Comparison of ENCODE assay signal across 10 cellular contexts in the genomic region with DNA sequence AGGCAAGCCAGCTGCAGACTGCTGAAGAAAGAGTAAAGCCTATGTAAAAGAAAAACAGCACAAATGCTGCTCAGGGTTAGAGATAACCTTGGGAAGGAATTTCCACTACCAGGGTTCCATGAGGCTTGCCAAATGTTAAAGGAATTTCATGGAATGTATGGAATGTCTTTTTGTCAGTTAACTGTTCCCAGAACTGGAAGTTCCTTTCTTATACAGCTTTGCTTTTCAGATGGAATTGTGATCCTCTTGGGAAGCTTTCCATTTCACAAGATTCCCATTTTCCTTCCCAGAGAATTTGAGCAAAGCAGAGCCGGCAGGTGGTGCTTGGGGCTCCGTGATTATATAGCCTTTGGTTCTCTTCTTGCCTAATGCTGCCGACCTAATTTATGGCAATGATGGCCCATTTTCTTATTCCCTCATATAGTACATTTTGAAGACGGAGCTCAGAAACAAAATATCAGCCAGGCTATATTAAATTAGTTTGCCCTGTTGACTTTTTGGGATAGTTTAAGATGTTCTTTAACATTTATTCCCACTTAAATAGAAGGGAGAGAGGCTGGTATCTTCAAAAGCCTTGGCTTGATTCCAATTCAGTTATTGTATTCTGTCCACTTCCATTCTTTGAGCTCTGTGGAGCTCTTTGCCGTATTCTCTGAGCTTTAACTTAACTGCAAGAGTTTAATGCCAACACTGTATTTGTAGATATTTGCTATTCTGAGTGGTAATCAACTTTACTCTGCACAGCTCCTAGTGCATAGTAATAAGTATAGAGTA.
DNase-seq lines count a peak whose midpoint lies in the region; ATAC-seq, FAIRE-seq and TF ChIP-seq lines count a peak whose summit lies in the region.
"Had no signal": no experiment of that assay in that cellular context is flagged by ENCODE, and none has a peak within 500 bp of the region (broad histone marks: within the 10 kb centered on the region; RNA-seq: fewer than 3 reads in every experiment).

No MANE protein-coding gene starts in this region.

- H3K4me3 ChIP-seq in RWPE2 (ENCODE audit: severe bottlenecking) = no peak overlapping the region
- no peak overlapping the region for H3K4me3 ChIP-seq in foreskin fibroblast (ENCODE audit: low read depth in 1 of 2, low read length in 2 of 2)
- H3K4me3 ChIP-seq in retinal pigment epithelial cell (ENCODE audit: low read length) = no peak overlapping the region

- no CpG with 5 or more reads among the region's 5 CpGs for WGBS in H9 (ENCODE audit: extremely low coverage, insufficient read length, low lambda C conversion rate)

- H3K18ac ChIP-seq in H9 (ENCODE audit: insufficient read length, low read depth, low read length) = no peak overlapping the region

- H3K27ac ChIP-seq in H9 (ENCODE audit: insufficient read length, low read depth, low read length) (peak overlapping the region; percentile 94), RWPE2 (ENCODE audit: poor library complexity, severe bottlenecking) (peak overlapping the region; percentile 56)

- H2AK5ac ChIP-seq in H9 (ENCODE audit: insufficient read length, low read length) = no peak overlapping the region

- H2BK12ac ChIP-seq in H9 (ENCODE audit: insufficient read length, low read depth, low read length) = no peak overlapping the region

- no peak overlapping the region for H2BK5ac ChIP-seq in H9 (ENCODE audit: insufficient read length, low read length)

- H2BK20ac ChIP-seq in H9 (ENCODE audit: low read depth, low read length, poor library complexity, severe bottlenecking) = no peak overlapping the region

- no peak overlapping the region for H3T11ph ChIP-seq in H9 (ENCODE audit: low read length)

- TF ChIP-seq CTCF in H9 (conservative IDR thresholded peaks at IDR 0.05) (peak; percentile 17; the same call in 1 of the 3 replicates), RWPE2 (IDR thresholded peaks at IDR 0.05; ENCODE audit: poor library complexity, severe bottlenecking) (no peak), foreskin fibroblast (IDR thresholded peaks at IDR 0.05; ENCODE audit: low read depth, low read length) (no peak), retinal pigment epithelial cell (conservative IDR thresholded peaks at IDR 0.05; ENCODE audit: low read depth, low read length) (peak; percentile 25)

- H3K23ac ChIP-seq in H9 (ENCODE audit: insufficient read length, low read depth, low read length) = no peak overlapping the region

- no peaks in the 10 kb centered on the region; a peak in 1 of 5 replicates for H3K9me3 Mint-ChIP-seq in H9

- no peak overlapping the region for H3K56ac ChIP-seq in H9 (ENCODE audit: insufficient read length, low read depth, low read length)

- peaks cover 6% of the 10 kb centered on the region for H3K79me1 ChIP-seq in H9 (ENCODE audit: insufficient read depth, low read depth, low read length, poor library complexity, severe bottlenecking)

- peak overlapping the region; percentile 12 to 56; a peak in 2 of 5 replicates for H3K4me3 Mint-ChIP-seq in H9
- H3K4me3 Mint-ChIP-seq: activated CD8-positive, alpha-beta T cell treated with anti-CD3 and anti-CD28 coated beads, Interleukin-2, amount 10 ng/mL, durations not matched to agents 7 days and 5 days had no signal

- no peak overlapping the region for H2BK120ac ChIP-seq in H9 (ENCODE audit: low read depth, low read length, poor library complexity, severe bottlenecking)

- no peak overlapping the region for H3K14ac ChIP-seq in H9 (ENCODE audit: insufficient read depth, low read length)

- no peak overlapping the region for H4K5ac ChIP-seq in H9 (ENCODE audit: insufficient read length, low read depth, low read length)

- peaks cover 22% of the 10 kb centered on the region; the same call in 1 of the 2 replicates for H3K4me1 ChIP-seq in H9 (ENCODE audit: insufficient read depth, low read length)
- peaks cover 60% of the 10 kb centered on the region for H3K4me1 ChIP-seq in RWPE2 (ENCODE audit: insufficient read depth, poor library complexity, severe bottlenecking)

- no peak overlapping the region for H4K91ac ChIP-seq in H9 (ENCODE audit: insufficient read length, low read depth, low read length)

- peaks cover 5 to 7% (median 6%) of the 10 kb centered on the region in 3 experiments; a peak in 6 of 7 replicates for H3K36me3 Mint-ChIP-seq in H9 (ENCODE audit: insufficient read depth in 1 of 3, low read depth in 3 of 3)

- peaks cover 10% of the 10 kb centered on the region; the same call in 1 of the 2 replicates for H3K79me2 ChIP-seq in H9 (ENCODE audit: insufficient read depth, low read length)

- no peak overlapping the region for H3K9ac ChIP-seq in H9 (ENCODE audit: extremely low read depth, insufficient read length, low read length)

- FAIRE-seq in GM12892 (lab: Jason Lieb, UNC) = no peak

- H3K27me3 Mint-ChIP-seq in H9 (ENCODE audit: low read depth) = no peaks in the 10 kb centered on the region

- H4K8ac ChIP-seq in H9 (replicated peaks; ENCODE audit: insufficient read length, low read depth, low read length) = no peak overlapping the region

- H3K9me3 ChIP-seq in H9 (ENCODE audit: control insufficient read depth, low read depth, low read length) (no peaks in the 10 kb centered on the region), RWPE2 (ENCODE audit: severe bottlenecking) (no peaks in the 10 kb centered on the region)

- H3K36me3 ChIP-seq in RWPE2 (ENCODE audit: low read depth) = no peaks in the 10 kb centered on the region

- peak; percentile 42 for DNase-seq in H9
- no peak for DNase-seq in RWPE2 (ENCODE audit: low spot score)
- peak; percentile 35 to 57 for DNase-seq in foreskin fibroblast
- DNase-seq in retinal pigment epithelial cell (ENCODE audit: low read depth) = peak; percentile 61
- DNase-seq in GF-D8 (lab: John Stamatoyannopoulos, UW) = no peak
- DNase-seq in GM12892 (ENCODE audit: insufficient read length) = no peak
- DNase-seq in middle frontal gyrus (ENCODE audit: extremely low spot score, low spot score) = no peak
- DNase-seq: activated CD8-positive, alpha-beta T cell treated with anti-CD3 and anti-CD28 coated beads, Interleukin-2, amount 10 ng/mL, durations not matched to agents 7 days and 5 days; NCI-H774 had no signal

- H2AFZ ChIP-seq in H9 (ENCODE audit: low read length) = no peak overlapping the region

- no peak overlapping the region for H3K4ac ChIP-seq in H9 (ENCODE audit: low read depth, low read length)

- no peaks in the 10 kb centered on the region for H4K20me1 ChIP-seq in H9 (ENCODE audit: control insufficient read depth, insufficient read depth, insufficient read length)

- ATAC-seq in RWPE2 (ENCODE audit: low read depth) (peak; percentile 33), GM19467 (IDR thresholded peaks at IDR 0.05; ENCODE audit: unreplicated experiment) (no peak)
- ATAC-seq: activated CD8-positive, alpha-beta T cell treated with anti-CD3 and anti-CD28 coated beads, Interleukin-2, amount 10 ng/mL, durations not matched to agents 7 days and 5 days had no signal

- peak overlapping the region; percentile 41 for H3K4me2 ChIP-seq in H9 (ENCODE audit: insufficient read depth, insufficient read length, low read length)

- no peaks in the 10 kb centered on the region for H3K23me2 ChIP-seq in H9 (ENCODE audit: insufficient read length, low read depth, low read length, poor library complexity, severe bottlenecking)

- no peak overlapping the region for H2BK15ac ChIP-seq in H9 (ENCODE audit: low read depth, low read length)

- TF ChIP-seq POLR2A in GM12892 (IDR thresholded peaks at IDR 0.05; ENCODE audit: low read depth, low read length) = no peak

- H3K27me3 ChIP-seq in H9 (ENCODE audit: insufficient read depth, low read length) (no peaks in the 10 kb centered on the region), RWPE2 (ENCODE audit: insufficient read depth, poor library complexity, severe bottlenecking) (no peaks in the 10 kb centered on the region)

- H3K4me1 Mint-ChIP-seq in H9 = peaks cover 62 to 63% of the 10 kb centered on the region in 2 experiments

- peak overlapping the region; percentile 61 to 99 (median 97); a peak in 5 of 7 replicates for H3K27ac Mint-ChIP-seq in H9
- H3K27ac Mint-ChIP-seq: activated CD8-positive, alpha-beta T cell treated with anti-CD3 and anti-CD28 coated beads, Interleukin-2, amount 10 ng/mL, durations not matched to agents 7 days and 5 days had no signal

Comparison
In these comparisons a context has a peak if more than half of its experiments do, and no peak if none do; other contexts are left out.
1. DNase-seq: peak in H9 (single experiment), foreskin fibroblast (2 of 2) and retinal pigment epithelial cell (single experiment); none in RWPE2 (single experiment), GF-D8 (single experiment), GM12892 (single experiment) and middle frontal gyrus (single experiment).
2. CTCF ChIP-seq: peak in H9 (single experiment) and retinal pigment epithelial cell (single experiment); none in RWPE2 (single experiment) and foreskin fibroblast (single experiment).